ENCODE assay signal across 16 cellular contexts in the genomic region with DNA sequence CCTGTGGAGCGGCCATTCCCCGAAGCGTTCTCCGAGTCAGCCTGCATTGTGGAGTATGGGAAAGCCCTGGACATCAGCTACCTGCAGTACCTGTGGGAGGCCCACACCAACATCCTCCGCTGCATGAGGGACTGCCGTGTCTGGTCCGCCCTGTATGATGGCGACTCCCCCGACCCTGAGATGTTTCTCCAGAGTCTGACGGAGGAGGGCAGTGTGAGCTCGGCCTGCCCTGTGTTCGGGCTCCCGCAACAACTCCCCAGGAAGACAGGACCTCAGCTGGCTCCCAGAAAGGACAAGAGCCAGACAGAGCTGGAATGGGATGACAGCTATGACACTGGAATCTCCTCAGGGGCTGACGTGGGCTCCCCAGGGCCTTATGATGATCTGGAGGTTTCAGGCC.
DNase-seq lines count a peak whose midpoint lies in the region; ATAC-seq, FAIRE-seq and TF ChIP-seq lines count a peak whose summit lies in the region.
"Had no signal": no experiment of that assay in that cellular context is flagged by ENCODE, and none has a peak within 500 bp of the region (broad histone marks: within the 10 kb centered on the region; RNA-seq: fewer than 3 reads in every experiment).

No MANE protein-coding gene starts in this region.

- no peak overlapping the region for H3K23ac ChIP-seq in H9 (ENCODE audit: insufficient read length, low read depth, low read length)

- no CpG with 5 or more reads among the region's 14 CpGs for WGBS in H9 (ENCODE audit: extremely low coverage, insufficient read length, low lambda C conversion rate)
- WGBS in HepG2 (ENCODE audit: low lambda C conversion rate) = 88% methylated on average over 6 of the region's 14 CpGs

- ATAC-seq in HepG2 = no peak

- no peak for TF ChIP-seq RAD21 in HepG2 (CRISPR knock-in tag; IDR thresholded peaks at IDR 0.05)

- H2BK5ac ChIP-seq in H9 (ENCODE audit: insufficient read length, low read length) = no peak overlapping the region

- no peak overlapping the region for H2BK20ac ChIP-seq in H9 (ENCODE audit: low read depth, low read length, poor library complexity, severe bottlenecking)

- no peak overlapping the region for H3K27ac Mint-ChIP-seq in H9
- H3K27ac Mint-ChIP-seq: CD14-positive monocyte had no signal

- peaks cover 16 to 18% of the 10 kb centered on the region in 2 experiments for H3K4me1 Mint-ChIP-seq in H9
- H3K4me1 Mint-ChIP-seq: CD14-positive monocyte had no signal

- CTCF ChIA-PET in HepG2 (lab: Yijun Ruan, JAX; ENCODE audit: low intra/inter-chr PET ratio, low total read pairs) = no interaction called here

- H3K9me3 ChIP-seq in H9 (ENCODE audit: control insufficient read depth, low read depth, low read length) (no peaks in the 10 kb centered on the region), HepG2 (ENCODE audit: low read length) (no peaks in the 10 kb centered on the region)
- H3K9me3 ChIP-seq: HAP-1 had no signal

- no peak overlapping the region for H2BK12ac ChIP-seq in H9 (ENCODE audit: insufficient read length, low read depth, low read length)

- no peak for TF ChIP-seq POLR2A in HepG2 (IDR thresholded peaks at IDR 0.05; ENCODE audit: insufficient read depth in 1 of 2, low read depth in 2 of 2, low read length in 2 of 2)

- no peak overlapping the region for H4K8ac ChIP-seq in H9 (replicated peaks; ENCODE audit: insufficient read length, low read depth, low read length)

- no peak overlapping the region for H3K56ac ChIP-seq in H9 (ENCODE audit: insufficient read length, low read depth, low read length)

- no peak overlapping the region for H3T11ph ChIP-seq in H9 (ENCODE audit: low read length)

- no peak for TF ChIP-seq EP300 in HepG2 (IDR thresholded peaks at IDR 0.05; ENCODE audit: low read depth in 2 of 2, low read length in 2 of 2)
- no peak for TF ChIP-seq EP300 in HepG2 (CRISPR knock-in tag; IDR thresholded peaks at IDR 0.05; ENCODE audit: borderline replicate concordance)

- H3K14ac ChIP-seq in H9 (ENCODE audit: insufficient read depth, low read length) = no peak overlapping the region

- H4K20me1 ChIP-seq in H9 (ENCODE audit: control insufficient read depth, insufficient read depth, insufficient read length) (no peaks in the 10 kb centered on the region), HepG2 (ENCODE audit: insufficient read depth, low read length) (no peaks in the 10 kb centered on the region)

- H3K27ac ChIP-seq in H9 (ENCODE audit: insufficient read length, low read depth, low read length) (no peak overlapping the region), HepG2 (ENCODE audit: extremely low read length, insufficient read depth, low read length) (no peak overlapping the region)

- H2BK15ac ChIP-seq in H9 (ENCODE audit: low read depth, low read length) = no peak overlapping the region

- H3K18ac ChIP-seq in H9 (ENCODE audit: insufficient read length, low read depth, low read length) = no peak overlapping the region

- no peak overlapping the region for H3K9ac ChIP-seq in H9 (ENCODE audit: extremely low read depth, insufficient read length, low read length)
- H3K9ac ChIP-seq in HepG2 (ENCODE audit: insufficient read depth, low read depth, low read length) = no peak overlapping the region

- no peak overlapping the region for H3K4me2 ChIP-seq in H9 (ENCODE audit: insufficient read depth, insufficient read length, low read length)
- H3K4me2 ChIP-seq in HepG2 (ENCODE audit: low read depth, low read length) = no peak overlapping the region

- no peak overlapping the region for H3K4me3 Mint-ChIP-seq in H9
- H3K4me3 Mint-ChIP-seq: CD14-positive monocyte had no signal

- H2BK120ac ChIP-seq in H9 (ENCODE audit: low read depth, low read length, poor library complexity, severe bottlenecking) = no peak overlapping the region

- H3K36me3 Mint-ChIP-seq in H9 (ENCODE audit: insufficient read depth in 1 of 3, low read depth in 3 of 3) = peaks cover 4 to 15% (median 8%) of the 10 kb centered on the region in 3 experiments; a peak in 6 of 7 replicates
- H3K36me3 Mint-ChIP-seq: CD14-positive monocyte had no signal

- no peak overlapping the region for H2AK5ac ChIP-seq in H9 (ENCODE audit: insufficient read length, low read length)

- H3K4me1 ChIP-seq in H9 (ENCODE audit: insufficient read depth, low read length) = no peaks in the 10 kb centered on the region
- H3K4me1 ChIP-seq in HepG2 (ENCODE audit: insufficient read depth, low read length) = no peaks in the 10 kb centered on the region
- H3K4me1 ChIP-seq: HAP-1 had no signal

- H3K36me3 ChIP-seq in HepG2 (replicated peaks in 1 of 2; ENCODE audit: control insufficient read depth in 1 of 2, insufficient read depth in 2 of 2, low read length in 2 of 2) = peaks cover 0 to 6% of the 10 kb centered on the region in 2 experiments; a peak in 2 of 5 replicates
- H3K36me3 ChIP-seq: HAP-1 had no signal

- no peak overlapping the region for H4K91ac ChIP-seq in H9 (ENCODE audit: insufficient read length, low read depth, low read length)

- no peak overlapping the region for H4K5ac ChIP-seq in H9 (ENCODE audit: insufficient read length, low read depth, low read length)

- H3K4me3 ChIP-seq in AG09309 (ENCODE audit: control insufficient read depth, low read depth, low read length) (no peak overlapping the region), HepG2 (replicated peaks in 1 of 3; ENCODE audit: insufficient read depth in 1 of 3, low read depth in 2 of 3, low read length in 3 of 3) (no peak overlapping the region)
- H3K4me3 ChIP-seq: HAP-1 had no signal

- H3K23me2 ChIP-seq in H9 (ENCODE audit: insufficient read length, low read depth, low read length, poor library complexity, severe bottlenecking) = no peaks in the 10 kb centered on the region

- no TSS peak for BruUV-seq in HepG2 (replicated peaks; lab: Mats Ljungman, UMichigan)

- no peak for DNase-seq in AG09309 (ENCODE audit: low read depth)
- no peak for DNase-seq in H9
- DNase-seq in SK-MEL-5 (ENCODE audit: low read depth, low spot score) = peak; percentile 11
- no peak for DNase-seq in HepG2 (ENCODE audit: low spot score)
- no peak for DNase-seq in DMS53 treated with DMSO at 0.1 percent for 48 hours (lab: John Stamatoyannopoulos, UW; ENCODE audit: unreplicated experiment)
- no peak for DNase-seq in NCI-H345 (lab: John Stamatoyannopoulos, UW)
- no peak for DNase-seq in activated CD4-positive, alpha-beta T cell treated with anti-CD3 and anti-CD28 coated beads for 48 hours
- DNase-seq: AML-193, DMS153, NCI-H1417 treated with DMSO at 0.1 percent for 48 hours, NCI-H2029 treated with DMSO at 0.1 percent for 48 hours, NCI-H2171 treated with DMSO at 0.1 percent for 48 hours, NCI-H774, SIG-M5 had no signal

- no peaks in the 10 kb centered on the region for H3K9me3 Mint-ChIP-seq in H9

- no peak overlapping the region for H3K4ac ChIP-seq in H9 (ENCODE audit: low read depth, low read length)

- intact Hi-C loops in HepG2 (cut with micrococcal nuclease; ENCODE audit: unreplicated experiment) = no loop called here

- TF ChIP-seq CTCF in AG09309 (IDR thresholded peaks at IDR 0.05; ENCODE audit: control insufficient read depth, insufficient read depth, low read depth, low read length, missing control alignments) (peak; percentile 30), H9 (conservative IDR thresholded peaks at IDR 0.05) (0 out of 3 replicates have a peak, but pooled peaks have one; percentile 11), HepG2 (CRISPR knock-in tag; IDR thresholded peaks at IDR 0.05) (peak; percentile 12; the same call in 1 of the 2 replicates)

- in situ Hi-C loops in SK-MEL-5 (cut with HindIII; ENCODE audit: low pct_unique_long_range_greater_than_20kb, low sequenced_read_pairs) (no loop called here), HepG2 (cut with HindIII; ENCODE audit: extremely low pct_ligation_motif_present, low pct_unique_long_range_greater_than_20kb) (no loop called here)

- H3K27me3 ChIP-seq in H9 (ENCODE audit: insufficient read depth, low read length) (no peaks in the 10 kb centered on the region), HepG2 (ENCODE audit: control insufficient read depth in 1 of 2, insufficient read depth in 2 of 2, low read length in 2 of 2) (no peaks in the 10 kb centered on the region; a peak in 1 of 5 replicates)

- no peak for FAIRE-seq in HepG2 (lab: Jason Lieb, UNC)

- H3K79me1 ChIP-seq in H9 (ENCODE audit: insufficient read depth, low read depth, low read length, poor library complexity, severe bottlenecking) = no peaks in the 10 kb centered on the region

- POLR2A ChIA-PET in HepG2 (lab: Yijun Ruan, JAX) = no interaction called here

- H2AFZ ChIP-seq in H9 (ENCODE audit: low read length) (no peak overlapping the region), HepG2 (ENCODE audit: low read length) (no peak overlapping the region)

- no peaks in the 10 kb centered on the region for H3K79me2 ChIP-seq in H9 (ENCODE audit: insufficient read depth, low read length)
- no peaks in the 10 kb centered on the region for H3K79me2 ChIP-seq in HepG2 (ENCODE audit: insufficient read depth, low read length)

- H3K27me3 Mint-ChIP-seq in H9 (ENCODE audit: low read depth) = no peaks in the 10 kb centered on the region

TF ChIP-seq in HepG2, 621 proteins besides CTCF, POLR2A, EP300 and RAD21:
- TF ChIP-seq TBL1XR1 (IDR thresholded peaks at IDR 0.05; ENCODE audit: borderline replicate concordance, low read length, partially characterized antibody) (no peak), STAG1 (CRISPR knock-in tag; IDR thresholded peaks at IDR 0.05) (0 out of 2 replicates have a peak, but pooled peaks have one; percentile 4)
